14 cellular contexts compared by ENCODE assay signal in genomic region chr3:169153614-169154013, GRCh38.
"Had no signal": no experiment of that assay in that cellular context is flagged by ENCODE, and none has a peak within 500 bp of the region (broad histone marks: within the 10 kb centered on the region; RNA-seq: fewer than 3 reads in every experiment).

No MANE protein-coding gene starts in this region.

- H3K4me3 ChIP-seq: cardiac muscle cell, dorsolateral prefrontal cortex, gastroesophageal sphincter, heart right ventricle, skin epidermis, upper lobe of left lung had no signal

- ATAC-seq: activated naive CD4-positive, alpha-beta T cell treated with anti-CD3 and anti-CD28 coated beads, Interleukin-2, amount 50 U/mL, for 72 hours; activated T-cell treated with anti-CD3 and anti-CD28 coated beads, Interleukin-2, amount 50 U/mL, for 72 hours; gastroesophageal sphincter; heart right ventricle; natural killer cell treated with Interleukin-12 subunit alpha and Interleukin-12 subunit beta and Interleukin-15 and Interleukin-18, amount 100 ng/mL, for 72 hours; stimulated activated naive CD8-positive, alpha-beta T cell treated with anti-CD3 and anti-CD28 coated beads, Interleukin-15, amount 100 ng/mL, for 72 hours had no signal

- H3K27ac ChIP-seq: cardiac muscle cell, dorsolateral prefrontal cortex, heart right ventricle, skin epidermis, upper lobe of left lung had no signal

- H3K36me3 ChIP-seq: cardiac muscle cell, gastroesophageal sphincter, heart right ventricle, upper lobe of left lung had no signal

- H3K9me3 ChIP-seq: gastroesophageal sphincter, heart right ventricle, upper lobe of left lung had no signal

- DNase-seq: activated CD4-positive, alpha-beta T cell treated with anti-CD3 and anti-CD28 coated beads, Interleukin-2, amount 10 ng/mL, durations not matched to agents 7 days and 5 days; activated CD8-positive, alpha-beta memory T cell treated with anti-CD3 and anti-CD28 coated beads, Interleukin-2, amount 50 U/mL, for 48 hours; activated gamma-delta T cell; activated T-cell treated with anti-CD3 and anti-CD28 coated beads, Interleukin-2, amount 50 U/mL, for 72 hours; dorsolateral prefrontal cortex; heart right ventricle; posterior cingulate gyrus; stimulated activated naive CD8-positive, alpha-beta T cell treated with anti-CD3 and anti-CD28 coated beads, Interleukin-15, amount 100 ng/mL, for 72 hours; upper lobe of left lung had no signal

- H3K27me3 ChIP-seq: cardiac muscle cell, upper lobe of left lung had no signal
